Comparison of ENCODE assay signal across 28 cellular contexts in the genomic region with DNA sequence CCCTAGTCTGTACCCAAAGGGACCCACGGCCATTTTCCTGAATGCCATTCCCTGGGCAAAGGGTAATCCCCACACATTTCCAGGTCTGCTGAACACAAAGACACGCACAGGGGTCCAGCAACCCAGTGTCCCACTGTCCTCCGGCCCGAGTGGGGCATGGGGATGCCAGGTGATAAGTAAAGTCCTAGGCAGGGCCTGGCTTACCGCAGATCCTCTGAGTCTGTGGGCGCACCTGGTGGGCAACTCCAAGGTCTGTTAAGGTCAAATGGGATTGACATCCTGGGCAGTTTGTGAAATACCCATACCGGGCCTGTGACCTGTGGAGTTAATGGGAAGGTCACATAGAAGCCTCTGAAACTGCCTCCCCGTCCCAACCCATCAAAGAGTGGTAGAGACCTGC.
"Had no signal": no experiment of that assay in that cellular context is flagged by ENCODE, and none has a peak within 500 bp of the region (broad histone marks: within the 10 kb centered on the region; RNA-seq: fewer than 3 reads in every experiment).

No MANE protein-coding gene starts in this region.

- H3K36me3 ChIP-seq: neural progenitor cell, pancreas, suprapubic skin, thoracic aorta, upper lobe of right lung had no signal

- H2AFZ ChIP-seq: neural progenitor cell had no signal

- H3K27me3 ChIP-seq: heart left ventricle, left lung, pancreas, right lobe of liver, suprapubic skin, tibial artery, upper lobe of right lung had no signal

- ATAC-seq: left cardiac atrium; left lung; lower lobe of right lung; natural killer cell; pancreas; psoas muscle; right lobe of liver; stimulated activated effector memory CD8-positive, alpha-beta T cell treated with anti-CD3 and anti-CD28 coated beads, Interleukin-12 subunit alpha, Interleukin-12 subunit beta, amount 100 ng/mL, for 72 hours; upper lobe of right lung had no signal

- H3K9ac ChIP-seq: neural progenitor cell had no signal

- H3K4me3 ChIP-seq: heart left ventricle, left lung, lower lobe of right lung, neural progenitor cell, pancreas, psoas muscle, right lobe of liver, smooth muscle cell, suprapubic skin, thoracic aorta, tibial artery, upper lobe of right lung had no signal

- H3K27ac ChIP-seq: heart left ventricle, left lung, lower lobe of right lung, neural progenitor cell, pancreas, psoas muscle, right lobe of liver, suprapubic skin, thoracic aorta, tibial artery, upper lobe of right lung had no signal

- DNase-seq: glutamatergic neuron; heart left ventricle; hypothalamus; immature natural killer cell; left cardiac atrium; left lung; lower lobe of right lung; mammary epithelial cell; mesendoderm; naive B cell; natural killer cell; nephron progenitor cell; pancreas; psoas muscle; right lobe of liver; stimulated activated CD4-positive, alpha-beta T cell treated with anti-CD3 and anti-CD28 coated beads, Interleukin-12 subunit alpha, Interleukin-12 subunit beta, amount 100 ng/mL, for 4 hours; stimulated activated CD4-positive, alpha-beta T cell treated with anti-CD3 and anti-CD28 coated beads, Interleukin-4, amount 100 ng/mL, for 24 hours; stimulated activated naive CD4-positive, alpha-beta T cell treated with Interleukin-2 at 50 U/mL for 16 hours; tibial artery; trophoblast cell; upper lobe of right lung had no signal

- FAIRE-seq: islet of Langerhans, pancreas, urothelium cell line had no signal

- H3K9me3 ChIP-seq: heart left ventricle, left lung, lower lobe of right lung, pancreas, psoas muscle, right lobe of liver, suprapubic skin, thoracic aorta, tibial artery, upper lobe of right lung had no signal

- H3K4me1 ChIP-seq: lower lobe of right lung, pancreas, psoas muscle, right lobe of liver, tibial artery, upper lobe of right lung had no signal

- H3K4me2 ChIP-seq: neural progenitor cell, smooth muscle cell had no signal
